ENCODE assay signal across 1 cellular context in genomic region chr12:90234455-90234854, GRCh38.
TF ChIP-seq lines count a peak whose summit lies in the region.

No MANE protein-coding gene starts in this region.

TF ChIP-seq in SK-N-SH treated with all-trans-retinoic acid at 6 μM for 48 hours, 23 proteins besides CTCF, POLR2A, EP300 and RAD21 (continued from another document):
- TF ChIP-seq CREB5 (CRISPR knock-in tag; IDR thresholded peaks at IDR 0.05; ENCODE audit: low read depth) = no peak
- no peak for TF ChIP-seq RARB (CRISPR knock-in tag; IDR thresholded peaks at IDR 0.05)
- no peak for TF ChIP-seq ZFP30 (CRISPR knock-in tag; IDR thresholded peaks at IDR 0.05)
